Comparison of ENCODE assay signal across 1 cellular context in genomic region chr2:66437601-66438497, GRCh38.
TF ChIP-seq lines count a peak whose summit lies in the region.

No MANE protein-coding gene starts in this region.

TF ChIP-seq in GM23338, 12 proteins besides CTCF, POLR2A, EP300 and RAD21 (continued from another document):
- TF ChIP-seq REST (IDR thresholded peaks at IDR 0.05; ENCODE audit: unreplicated experiment) (no peak), EZH2phosphoT487 (IDR thresholded peaks at IDR 0.05; ENCODE audit: unreplicated experiment) (peak; percentile 89)
